Comparison of ENCODE assay signal across 8 cellular contexts in genomic region chr10:102066421-102067068, GRCh38. TPM values are rescaled to one million over a fixed set of nuclear protein-coding genes. Genes with fewer than 3 reads are reported as not detected.
DNase-seq lines count a peak whose midpoint lies in the region; ATAC-seq and TF ChIP-seq lines count a peak whose summit lies in the region.

No MANE protein-coding gene starts in this region.

- no peaks in the 10 kb centered on the region for H3K27me3 ChIP-seq in dorsolateral prefrontal cortex
- H3K27me3 ChIP-seq in osteoblast (ENCODE audit: insufficient read depth, low read length): no peaks in the 10 kb centered on the region

- H3K4me2 ChIP-seq in osteoblast (ENCODE audit: insufficient read depth, low read length): peak overlapping the region; percentile 98

- peaks cover 35% of the 10 kb centered on the region for H4K20me1 ChIP-seq in osteoblast (ENCODE audit: insufficient read depth, low read length)

- ATAC-seq in GM18520 (IDR thresholded peaks at IDR 0.05; ENCODE audit: unreplicated experiment) (no peak), GM19467 (IDR thresholded peaks at IDR 0.05; ENCODE audit: unreplicated experiment) (no peak)

- H3K36me3 ChIP-seq in osteoblast (ENCODE audit: insufficient read depth, low read length): peaks cover 13% of the 10 kb centered on the region

- intact Hi-C loops in dorsolateral prefrontal cortex (cut with DNase I): loop anchor here in 1 of 2 donors (5.0 kb wide), 1 partner anchor 46 kb away; no protein-coding TSS in a partner anchor

- TF ChIP-seq CTCF in dorsolateral prefrontal cortex (IDR thresholded peaks at IDR 0.05 in 54 of 56, conservative IDR thresholded peaks at IDR 0.05 in 2 of 56; ENCODE audit: low read depth in 1 of 56, partially characterized antibody in 56 of 56) (no peak), osteoblast (IDR thresholded peaks at IDR 0.05; ENCODE audit: extremely low read depth, low read depth, low read length) (no peak)

- H3K27ac ChIP-seq in dorsolateral prefrontal cortex (peak overlapping the region in 26 of 59 donors; percentile 3 to 94 (median 83)), osteoblast (ENCODE audit: low read depth, low read length) (no peak overlapping the region)

- peaks cover 39% of the 10 kb centered on the region for H3K79me2 ChIP-seq in osteoblast (ENCODE audit: insufficient read depth, low read length)

- DNase-seq in COLO668 (lab: John Stamatoyannopoulos, UW; ENCODE audit: unreplicated experiment): peak; percentile 8
- DNase-seq in NCI-H524 (lab: John Stamatoyannopoulos, UW): peak; percentile 50 to 75
- peak in 2 of 10 donors; percentile 6 to 17 for DNase-seq in dorsolateral prefrontal cortex
- no peak for DNase-seq in osteoblast (ENCODE audit: insufficient read length, low spot score, missing footprints)
- DNase-seq in NCI-H526 treated with DMSO at 0.1 percent for 48 hours (lab: John Stamatoyannopoulos, UW): no peak
- DNase-seq in medulla oblongata (ENCODE audit: extremely low spot score): no peak

- no peak overlapping the region for H2AFZ ChIP-seq in osteoblast (ENCODE audit: low read length)

- H3K4me1 ChIP-seq in osteoblast (ENCODE audit: insufficient read depth, low read length): peaks cover 8% of the 10 kb centered on the region

- H3K4me3 ChIP-seq in dorsolateral prefrontal cortex: peak overlapping the region in 55 of 59 donors; percentile 1 to 98 (median 89)
- H3K4me3 ChIP-seq in osteoblast (ENCODE audit: insufficient read depth, low read length): peak overlapping the region; percentile 81

- no peaks in the 10 kb centered on the region for H3K9me3 ChIP-seq in osteoblast (ENCODE audit: low read depth, low read length)

RNA-seq across cellular contexts. Expression of gene HPS6, which starts 1.4 kb away (rescaled TPM):
- 10 to 100 TPM in 118 of 120 experiments, 1 to 10 TPM in 2; 8.7 to 18.4 (median 13.9) TPM for total RNA-seq in dorsolateral prefrontal cortex
- 26.8 and 31.5 TPM in 2 replicates for total RNA-seq in osteoblast

RNA-seq across cellular contexts. Expression of gene ARMH3, which starts 10.6 kb away (rescaled TPM):
- total RNA-seq in dorsolateral prefrontal cortex: 10 to 100 TPM; 21.8 to 40.4 (median 30.4) TPM
- total RNA-seq in osteoblast: 9.1 and 9.4 TPM in 2 replicates

RNA-seq across cellular contexts. Expression of gene LDB1, which starts 53.6 kb away (rescaled TPM):
- 100 to 1,000 TPM in 9 of 120 experiments, 10 to 100 TPM in 111; 51.3 to 110 (median 80.0) TPM for total RNA-seq in dorsolateral prefrontal cortex
- total RNA-seq in osteoblast: 62.2 and 63.6 TPM in 2 replicates

Comparison
In these comparisons a context has a peak if more than half of its experiments do, and no peak if none do; other contexts are left out.
1. DNase-seq: peak in COLO668 (single experiment) and NCI-H524 (2 of 2); none in osteoblast (single experiment), NCI-H526 treated with DMSO at 0.1 percent for 48 hours (single experiment) and medulla oblongata (single experiment).